ENCODE assay signal across 8 cellular contexts in the genomic region with DNA sequence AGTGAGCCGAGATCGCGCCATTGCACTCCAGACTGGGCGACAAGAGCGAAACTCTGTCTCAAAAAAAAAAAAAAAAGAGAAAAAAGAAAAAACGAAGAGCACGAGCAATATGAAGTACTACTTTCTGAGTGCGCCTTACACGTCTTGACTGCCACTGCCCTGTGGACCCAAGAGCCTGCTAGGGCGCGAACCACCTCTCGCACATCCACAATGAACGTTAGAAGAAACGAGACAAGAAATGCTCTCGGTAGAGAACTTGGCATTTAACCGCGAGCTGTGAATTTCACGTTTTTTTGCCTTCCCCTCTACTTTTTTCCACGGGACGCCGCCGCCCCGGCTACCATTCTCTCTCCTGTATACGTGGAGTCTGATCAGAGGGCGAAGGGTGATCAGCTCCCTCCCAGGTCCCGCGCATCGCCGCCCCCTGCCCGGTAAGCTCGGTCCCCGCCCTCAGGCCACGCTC. TPM values are rescaled to one million over a fixed set of nuclear protein-coding genes. Genes with fewer than 3 reads are reported as not detected.
DNase-seq lines count a peak whose midpoint lies in the region; ATAC-seq lines count a peak whose summit lies in the region.

No MANE protein-coding gene starts in this region.

- H3K27me3 Mint-ChIP-seq in IgD-negative memory B cell = no peaks in the 10 kb centered on the region

- DNase-seq in caudate nucleus (lab: John Stamatoyannopoulos, UW) = no peak
- DNase-seq in stimulated activated CD4-positive, alpha-beta T cell treated with anti-CD3 and anti-CD28 coated beads, Interleukin-2, amount 100 ng/mL, for 24 hours = no peak
- no peak for DNase-seq in NCI-H524 (lab: John Stamatoyannopoulos, UW)

- peaks cover 2% of the 10 kb centered on the region for H3K36me3 Mint-ChIP-seq in IgD-negative memory B cell

- no peaks in the 10 kb centered on the region for H3K27me3 ChIP-seq in mononuclear cell (ENCODE audit: insufficient read depth, low read length)

- peak overlapping the region; percentile 73 for H3K4me3 ChIP-seq in mononuclear cell (ENCODE audit: low read length)

- peaks cover 8 to 18% (median 15%) of the 10 kb centered on the region in 3 donors for H3K4me1 Mint-ChIP-seq in IgD-negative memory B cell

- H3K9me3 Mint-ChIP-seq in IgD-negative memory B cell = no peaks in the 10 kb centered on the region

- H3K4me1 ChIP-seq in mononuclear cell (ENCODE audit: insufficient read depth, low read length) = peaks cover 22% of the 10 kb centered on the region

- ATAC-seq in GM18867 (IDR thresholded peaks at IDR 0.05; ENCODE audit: unreplicated experiment) (peak; percentile 16), HG02588 (IDR thresholded peaks at IDR 0.05; ENCODE audit: unreplicated experiment) (no peak), GM21737 (IDR thresholded peaks at IDR 0.05; ENCODE audit: unreplicated experiment) (no peak)

- H3K9me3 ChIP-seq in mononuclear cell (ENCODE audit: low read depth, low read length) = no peaks in the 10 kb centered on the region

- peak overlapping the region; percentile 97 for H3K27ac ChIP-seq in caudate nucleus (ENCODE audit: low read depth, low read length)

- H3K27ac Mint-ChIP-seq in IgD-negative memory B cell = peak overlapping the region; percentile 90 to 97 (median 91)

- peak overlapping the region; percentile 83 to 97 (median 91) for H3K4me3 Mint-ChIP-seq in IgD-negative memory B cell

RNA-seq across cellular contexts. Expression of gene TIMM44, which starts 0.5 kb away (rescaled TPM):
- 16.1 TPM for polyA plus RNA-seq in IgD-negative memory B cell
- 34.2 TPM for total RNA-seq in mononuclear cell

RNA-seq across cellular contexts. Expression of gene CTXN1, which starts 17.1 kb away (rescaled TPM):
- polyA plus RNA-seq in IgD-negative memory B cell = not detected
- not detected for total RNA-seq in mononuclear cell

RNA-seq across cellular contexts. Expression of gene SNAPC2, which starts 22.9 kb away (rescaled TPM):
- 19.0 TPM for polyA plus RNA-seq in IgD-negative memory B cell
- 8.6 TPM for total RNA-seq in mononuclear cell

RNA-seq across cellular contexts. Expression of gene TGFBR3L, which starts 28.4 kb away (rescaled TPM):
- polyA plus RNA-seq in IgD-negative memory B cell = not detected
- 0.10 TPM for total RNA-seq in mononuclear cell

RNA-seq across cellular contexts. Expression of gene MAP2K7, which starts 39.3 kb away (rescaled TPM):
- 2.4 TPM for polyA plus RNA-seq in IgD-negative memory B cell
- 23.2 TPM for total RNA-seq in mononuclear cell
